ENCODE assay signal across 8 cellular contexts in genomic region chr1:150561830-150562367, GRCh38. TPM values are rescaled to one million over a fixed set of nuclear protein-coding genes. Genes with fewer than 3 reads are reported as not detected.
DNase-seq lines count a peak whose midpoint lies in the region; ATAC-seq, FAIRE-seq and TF ChIP-seq lines count a peak whose summit lies in the region.

No MANE protein-coding gene starts in this region.

- dilution Hi-C loops in keratinocyte (cut with MboI; ENCODE audit: extremely low pct_ligation_motif_present, low sequenced_read_pairs): no loop called here

- H3K9ac ChIP-seq in keratinocyte (ENCODE audit: control insufficient read depth, extremely low read depth, insufficient read depth, low read length): peak overlapping the region; percentile 99

- no peaks in the 10 kb centered on the region for H3K9me3 Mint-ChIP-seq in central memory CD8-positive, alpha-beta T cell

- H3K9me3 ChIP-seq in keratinocyte (ENCODE audit: control insufficient read depth, low read depth, low read length): no peaks in the 10 kb centered on the region

- H3K36me3 ChIP-seq in keratinocyte (ENCODE audit: control insufficient read depth in 2 of 2, extremely low read depth in 1 of 2, insufficient read depth in 2 of 2, low read length in 2 of 2): peaks cover 0 to 2% of the 10 kb centered on the region in 2 experiments

- no peak for TF ChIP-seq CTCF in GM10266 (IDR thresholded peaks at IDR 0.05; ENCODE audit: control insufficient read depth, insufficient read depth, low read depth, missing control alignments)
- no peak for TF ChIP-seq CTCF in keratinocyte (optimal IDR thresholded peaks at IDR 0.05 in 1 of 3, IDR thresholded peaks at IDR 0.05 in 1 of 3, conservative IDR thresholded peaks at IDR 0.05 in 1 of 3; ENCODE audit: extremely low read depth in 1 of 3, insufficient read depth in 2 of 3, low read length in 3 of 3)

- no peaks in the 10 kb centered on the region for H3K27me3 Mint-ChIP-seq in central memory CD8-positive, alpha-beta T cell

- peaks cover 11% of the 10 kb centered on the region for H3K79me2 ChIP-seq in keratinocyte (ENCODE audit: control insufficient read depth, insufficient read depth, low read length)

- no peaks in the 10 kb centered on the region for H4K20me1 ChIP-seq in keratinocyte (ENCODE audit: control insufficient read depth, extremely low read depth, insufficient read depth, low read length)

- peak overlapping the region; percentile 43 to 74 (median 69) for H3K4me3 ChIP-seq in keratinocyte (ENCODE audit: control insufficient read depth in 2 of 3, extremely low read depth in 1 of 3, insufficient read depth in 2 of 3, low read depth in 1 of 3, low read length in 3 of 3)

- H2AFZ ChIP-seq in keratinocyte (ENCODE audit: control insufficient read depth, low read length): no peak overlapping the region

- peaks cover 26% of the 10 kb centered on the region for H3K36me3 Mint-ChIP-seq in central memory CD8-positive, alpha-beta T cell (ENCODE audit: insufficient read depth)

- peak; percentile 40 for ATAC-seq in HG02678 (IDR thresholded peaks at IDR 0.05; ENCODE audit: unreplicated experiment)
- ATAC-seq in activated CD4-positive, CD25-positive, alpha-beta regulatory T cell treated with anti-CD3 and anti-CD28 coated beads, Interleukin-2, amount 50 U/mL, for 24 hours: peak; percentile 59 to 60
- ATAC-seq in central memory CD8-positive, alpha-beta T cell (replicated peaks; ENCODE audit: extremely low read depth, poor library complexity, severe bottlenecking): peak; percentile 40
- no peak for ATAC-seq in HG03097 (IDR thresholded peaks at IDR 0.05; ENCODE audit: low FRiP score, unreplicated experiment)

- FAIRE-seq in keratinocyte (lab: Jason Lieb, UNC): peak; percentile 55

- DNase-seq in GM10266 (ENCODE audit: extremely low spot score) (peak; percentile 82), NCI-H2171 treated with DMSO at 0.1 percent for 48 hours (lab: John Stamatoyannopoulos, UW) (peak; percentile 52), keratinocyte (ENCODE audit: low read depth, low spot score) (no peak)
- peak; percentile 57 to 60 for DNase-seq in central memory CD8-positive, alpha-beta T cell (ENCODE audit: low spot score in 2 of 2)
- peak; percentile 85 to 88 (median 86) for DNase-seq in stimulated activated CD4-positive, alpha-beta T cell treated with anti-CD3 and anti-CD28 coated beads, Interleukin-12 subunit alpha, Interleukin-12 subunit beta, amount 100 ng/mL, for 48 hours (ENCODE audit: low read depth in 2 of 3, low spot score in 1 of 3)

- H3K4me1 Mint-ChIP-seq in central memory CD8-positive, alpha-beta T cell: peaks cover 50% of the 10 kb centered on the region

- H3K4me1 ChIP-seq in keratinocyte (ENCODE audit: control insufficient read depth, extremely low read depth, insufficient read depth, low read length): peaks cover 45% of the 10 kb centered on the region

- H3K4me2 ChIP-seq in keratinocyte (ENCODE audit: control insufficient read depth, extremely low read depth, insufficient read depth, low read depth, low read length): peak overlapping the region; percentile 94

- no peaks in the 10 kb centered on the region for H3K27me3 ChIP-seq in keratinocyte (ENCODE audit: control insufficient read depth, extremely low read depth, insufficient read depth, low read length)

- peaks cover 3% of the 10 kb centered on the region for H3K9me1 ChIP-seq in keratinocyte (ENCODE audit: control insufficient read depth, extremely low read depth, insufficient read depth, low read length)

- H3K27ac ChIP-seq in keratinocyte (ENCODE audit: control insufficient read depth, insufficient read depth, low read length): peak overlapping the region; percentile 99

- peak overlapping the region; percentile 85 for H3K4me3 Mint-ChIP-seq in central memory CD8-positive, alpha-beta T cell

- H3K27ac Mint-ChIP-seq in central memory CD8-positive, alpha-beta T cell (ENCODE audit: low read depth): peak overlapping the region; percentile 97

RNA-seq across cellular contexts. Expression of gene ADAMTSL4, which starts 12.7 kb away (rescaled TPM):
- 7.0 to 22.8 TPM (median 7.0 TPM) in 3 replicates for polyA plus RNA-seq in keratinocyte
- polyA plus RNA-seq in keratinocyte (2011; ENCODE audit: low read depth): 29.1 TPM
- polyA plus RNA-seq in keratinocyte (2011; cell fraction: cytosol; rRNA removed): 13.1 and 16.6 TPM in 2 replicates
- polyA plus RNA-seq in keratinocyte (2011; cell fraction: nucleus; rRNA removed): 105 and 147 TPM in 2 replicates
- polyA plus RNA-seq in keratinocyte (2012; ENCODE audit: low replicate concordance): 8.6 and 128 TPM in 2 replicates
- 7.5 to 15.6 TPM (median 14.2 TPM) in 3 replicates for polyA minus RNA-seq in keratinocyte
- 13.2 TPM for polyA minus RNA-seq in keratinocyte (2011; cell fraction: cytosol; rRNA and poly(A)+ RNA removed)
- polyA minus RNA-seq in keratinocyte (2011; cell fraction: nucleus; rRNA and poly(A)+ RNA removed): 33.8 and 40.9 TPM in 2 replicates

RNA-seq across cellular contexts. Expression of gene MCL1, which starts 17.5 kb away (rescaled TPM):
- 105 to 237 TPM (median 156 TPM) in 3 replicates for polyA plus RNA-seq in keratinocyte
- 301 TPM for polyA plus RNA-seq in keratinocyte (2011; ENCODE audit: low read depth)
- 85.0 and 142 TPM in 2 replicates for polyA plus RNA-seq in keratinocyte (2011; cell fraction: cytosol; rRNA removed)
- polyA plus RNA-seq in keratinocyte (2011; cell fraction: nucleus; rRNA removed): 241 and 336 TPM in 2 replicates
- 139 and 235 TPM in 2 replicates for polyA plus RNA-seq in keratinocyte (2012; ENCODE audit: low replicate concordance)
- 75.7 to 233 TPM (median 111 TPM) in 3 replicates for polyA minus RNA-seq in keratinocyte
- 164 TPM for polyA minus RNA-seq in keratinocyte (2011; cell fraction: cytosol; rRNA and poly(A)+ RNA removed)
- 148 and 203 TPM in 2 replicates for polyA minus RNA-seq in keratinocyte (2011; cell fraction: nucleus; rRNA and poly(A)+ RNA removed)

RNA-seq across cellular contexts. Expression of gene FALEC, which starts 46.3 kb away (rescaled TPM):
- polyA plus RNA-seq in keratinocyte: 0.12 to 0.13 TPM in 2 of 3 replicates, not detected in the other
- 1.0 TPM for polyA plus RNA-seq in keratinocyte (2011; ENCODE audit: low read depth)
- polyA plus RNA-seq in keratinocyte (2011; cell fraction: cytosol; rRNA removed): not detected in 2 replicates
- 0.29 TPM in 1 of 2 replicates, not detected in the other for polyA plus RNA-seq in keratinocyte (2011; cell fraction: nucleus; rRNA removed)
- polyA plus RNA-seq in keratinocyte (2012; ENCODE audit: low replicate concordance): not detected in 2 replicates
- not detected in 3 replicates for polyA minus RNA-seq in keratinocyte
- polyA minus RNA-seq in keratinocyte (2011; cell fraction: cytosol; rRNA and poly(A)+ RNA removed): not detected
- polyA minus RNA-seq in keratinocyte (2011; cell fraction: nucleus; rRNA and poly(A)+ RNA removed): not detected in 2 replicates

RNA-seq across cellular contexts. Expression of gene ECM1, which starts 54.0 kb away (rescaled TPM):
- polyA plus RNA-seq in keratinocyte: 23.6 to 63.8 TPM (median 26.3 TPM) in 3 replicates
- polyA plus RNA-seq in keratinocyte (2011; ENCODE audit: low read depth): 36.6 TPM
- 20.3 and 27.6 TPM in 2 replicates for polyA plus RNA-seq in keratinocyte (2011; cell fraction: cytosol; rRNA removed)
- polyA plus RNA-seq in keratinocyte (2011; cell fraction: nucleus; rRNA removed): 116 and 156 TPM in 2 replicates
- 70.1 and 304 TPM in 2 replicates for polyA plus RNA-seq in keratinocyte (2012; ENCODE audit: low replicate concordance)
- polyA minus RNA-seq in keratinocyte: 28.0 to 109 TPM (median 28.7 TPM) in 3 replicates
- polyA minus RNA-seq in keratinocyte (2011; cell fraction: cytosol; rRNA and poly(A)+ RNA removed): 24.2 TPM
- 82.8 and 93.0 TPM in 2 replicates for polyA minus RNA-seq in keratinocyte (2011; cell fraction: nucleus; rRNA and poly(A)+ RNA removed)
